Comparison of ENCODE assay signal across 1 cellular context in the genomic region with DNA sequence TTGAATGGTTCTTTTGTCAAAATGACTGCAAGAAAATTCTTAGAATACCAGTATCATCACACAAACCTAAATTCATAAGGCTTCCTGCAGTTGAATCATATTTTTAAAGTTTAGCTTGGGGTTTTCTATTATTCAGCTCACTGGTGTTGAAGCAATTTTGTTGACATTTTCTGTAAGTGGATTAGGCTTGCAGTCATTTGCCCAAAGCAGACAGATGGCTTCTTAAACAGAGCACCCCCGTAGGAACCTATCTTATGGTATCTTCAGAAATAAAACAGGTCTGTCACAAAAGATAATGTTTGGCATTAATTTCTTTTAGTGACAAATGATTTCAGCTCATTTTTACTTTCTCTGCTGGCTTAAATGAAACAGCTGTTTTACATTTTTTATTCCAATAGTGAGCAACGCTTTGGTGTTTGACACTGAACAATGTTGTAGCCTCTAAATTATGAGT.
A peak's percentile ranks its signal among the peaks of the same experiment; 100 is the strongest.
TF ChIP-seq lines count a peak whose summit lies in the region.

No MANE protein-coding gene starts in this region.

TF ChIP-seq in SK-N-SH treated with all-trans-retinoic acid at 6 μM for 48 hours, 23 proteins besides CTCF, POLR2A, EP300 and RAD21 (continued from another document):
- TF ChIP-seq, protein P1, sequence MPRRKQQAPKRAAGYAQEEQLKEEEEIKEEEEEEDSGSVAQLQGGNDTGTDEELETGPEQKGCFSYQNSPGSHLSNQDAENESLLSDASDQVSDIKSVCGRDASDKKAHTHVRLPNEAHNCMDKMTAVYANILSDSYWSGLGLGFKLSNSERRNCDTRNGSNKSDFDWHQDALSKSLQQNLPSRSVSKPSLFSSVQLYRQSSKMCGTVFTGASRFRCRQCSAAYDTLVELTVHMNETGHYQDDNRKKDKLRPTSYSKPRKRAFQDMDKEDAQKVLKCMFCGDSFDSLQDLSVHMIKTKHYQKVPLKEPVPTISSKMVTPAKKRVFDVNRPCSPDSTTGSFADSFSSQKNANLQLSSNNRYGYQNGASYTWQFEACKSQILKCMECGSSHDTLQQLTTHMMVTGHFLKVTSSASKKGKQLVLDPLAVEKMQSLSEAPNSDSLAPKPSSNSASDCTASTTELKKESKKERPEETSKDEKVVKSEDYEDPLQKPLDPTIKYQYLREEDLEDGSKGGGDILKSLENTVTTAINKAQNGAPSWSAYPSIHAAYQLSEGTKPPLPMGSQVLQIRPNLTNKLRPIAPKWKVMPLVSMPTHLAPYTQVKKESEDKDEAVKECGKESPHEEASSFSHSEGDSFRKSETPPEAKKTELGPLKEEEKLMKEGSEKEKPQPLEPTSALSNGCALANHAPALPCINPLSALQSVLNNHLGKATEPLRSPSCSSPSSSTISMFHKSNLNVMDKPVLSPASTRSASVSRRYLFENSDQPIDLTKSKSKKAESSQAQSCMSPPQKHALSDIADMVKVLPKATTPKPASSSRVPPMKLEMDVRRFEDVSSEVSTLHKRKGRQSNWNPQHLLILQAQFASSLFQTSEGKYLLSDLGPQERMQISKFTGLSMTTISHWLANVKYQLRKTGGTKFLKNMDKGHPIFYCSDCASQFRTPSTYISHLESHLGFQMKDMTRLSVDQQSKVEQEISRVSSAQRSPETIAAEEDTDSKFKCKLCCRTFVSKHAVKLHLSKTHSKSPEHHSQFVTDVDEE (CRISPR knock-in tag; IDR thresholded peaks at IDR 0.05) = peak; percentile 82
- peak; percentile 91 for TF ChIP-seq TCF4 (CRISPR knock-in tag; IDR thresholded peaks at IDR 0.05; ENCODE audit: borderline replicate concordance)
TF ChIP-seq in SK-N-SH treated with all-trans-retinoic acid at 6 μM for 48 hours: peak in this region for 8.
